ENCODE assay signal across 1 cellular context in genomic region chr7:148972360-148972759, GRCh38.
TF ChIP-seq lines count a peak whose summit lies in the region.

No MANE protein-coding gene starts in this region.

TF ChIP-seq in H1, 55 proteins besides CTCF, POLR2A, EP300 and RAD21 (continued from another document):
- TF ChIP-seq, protein P1, sequence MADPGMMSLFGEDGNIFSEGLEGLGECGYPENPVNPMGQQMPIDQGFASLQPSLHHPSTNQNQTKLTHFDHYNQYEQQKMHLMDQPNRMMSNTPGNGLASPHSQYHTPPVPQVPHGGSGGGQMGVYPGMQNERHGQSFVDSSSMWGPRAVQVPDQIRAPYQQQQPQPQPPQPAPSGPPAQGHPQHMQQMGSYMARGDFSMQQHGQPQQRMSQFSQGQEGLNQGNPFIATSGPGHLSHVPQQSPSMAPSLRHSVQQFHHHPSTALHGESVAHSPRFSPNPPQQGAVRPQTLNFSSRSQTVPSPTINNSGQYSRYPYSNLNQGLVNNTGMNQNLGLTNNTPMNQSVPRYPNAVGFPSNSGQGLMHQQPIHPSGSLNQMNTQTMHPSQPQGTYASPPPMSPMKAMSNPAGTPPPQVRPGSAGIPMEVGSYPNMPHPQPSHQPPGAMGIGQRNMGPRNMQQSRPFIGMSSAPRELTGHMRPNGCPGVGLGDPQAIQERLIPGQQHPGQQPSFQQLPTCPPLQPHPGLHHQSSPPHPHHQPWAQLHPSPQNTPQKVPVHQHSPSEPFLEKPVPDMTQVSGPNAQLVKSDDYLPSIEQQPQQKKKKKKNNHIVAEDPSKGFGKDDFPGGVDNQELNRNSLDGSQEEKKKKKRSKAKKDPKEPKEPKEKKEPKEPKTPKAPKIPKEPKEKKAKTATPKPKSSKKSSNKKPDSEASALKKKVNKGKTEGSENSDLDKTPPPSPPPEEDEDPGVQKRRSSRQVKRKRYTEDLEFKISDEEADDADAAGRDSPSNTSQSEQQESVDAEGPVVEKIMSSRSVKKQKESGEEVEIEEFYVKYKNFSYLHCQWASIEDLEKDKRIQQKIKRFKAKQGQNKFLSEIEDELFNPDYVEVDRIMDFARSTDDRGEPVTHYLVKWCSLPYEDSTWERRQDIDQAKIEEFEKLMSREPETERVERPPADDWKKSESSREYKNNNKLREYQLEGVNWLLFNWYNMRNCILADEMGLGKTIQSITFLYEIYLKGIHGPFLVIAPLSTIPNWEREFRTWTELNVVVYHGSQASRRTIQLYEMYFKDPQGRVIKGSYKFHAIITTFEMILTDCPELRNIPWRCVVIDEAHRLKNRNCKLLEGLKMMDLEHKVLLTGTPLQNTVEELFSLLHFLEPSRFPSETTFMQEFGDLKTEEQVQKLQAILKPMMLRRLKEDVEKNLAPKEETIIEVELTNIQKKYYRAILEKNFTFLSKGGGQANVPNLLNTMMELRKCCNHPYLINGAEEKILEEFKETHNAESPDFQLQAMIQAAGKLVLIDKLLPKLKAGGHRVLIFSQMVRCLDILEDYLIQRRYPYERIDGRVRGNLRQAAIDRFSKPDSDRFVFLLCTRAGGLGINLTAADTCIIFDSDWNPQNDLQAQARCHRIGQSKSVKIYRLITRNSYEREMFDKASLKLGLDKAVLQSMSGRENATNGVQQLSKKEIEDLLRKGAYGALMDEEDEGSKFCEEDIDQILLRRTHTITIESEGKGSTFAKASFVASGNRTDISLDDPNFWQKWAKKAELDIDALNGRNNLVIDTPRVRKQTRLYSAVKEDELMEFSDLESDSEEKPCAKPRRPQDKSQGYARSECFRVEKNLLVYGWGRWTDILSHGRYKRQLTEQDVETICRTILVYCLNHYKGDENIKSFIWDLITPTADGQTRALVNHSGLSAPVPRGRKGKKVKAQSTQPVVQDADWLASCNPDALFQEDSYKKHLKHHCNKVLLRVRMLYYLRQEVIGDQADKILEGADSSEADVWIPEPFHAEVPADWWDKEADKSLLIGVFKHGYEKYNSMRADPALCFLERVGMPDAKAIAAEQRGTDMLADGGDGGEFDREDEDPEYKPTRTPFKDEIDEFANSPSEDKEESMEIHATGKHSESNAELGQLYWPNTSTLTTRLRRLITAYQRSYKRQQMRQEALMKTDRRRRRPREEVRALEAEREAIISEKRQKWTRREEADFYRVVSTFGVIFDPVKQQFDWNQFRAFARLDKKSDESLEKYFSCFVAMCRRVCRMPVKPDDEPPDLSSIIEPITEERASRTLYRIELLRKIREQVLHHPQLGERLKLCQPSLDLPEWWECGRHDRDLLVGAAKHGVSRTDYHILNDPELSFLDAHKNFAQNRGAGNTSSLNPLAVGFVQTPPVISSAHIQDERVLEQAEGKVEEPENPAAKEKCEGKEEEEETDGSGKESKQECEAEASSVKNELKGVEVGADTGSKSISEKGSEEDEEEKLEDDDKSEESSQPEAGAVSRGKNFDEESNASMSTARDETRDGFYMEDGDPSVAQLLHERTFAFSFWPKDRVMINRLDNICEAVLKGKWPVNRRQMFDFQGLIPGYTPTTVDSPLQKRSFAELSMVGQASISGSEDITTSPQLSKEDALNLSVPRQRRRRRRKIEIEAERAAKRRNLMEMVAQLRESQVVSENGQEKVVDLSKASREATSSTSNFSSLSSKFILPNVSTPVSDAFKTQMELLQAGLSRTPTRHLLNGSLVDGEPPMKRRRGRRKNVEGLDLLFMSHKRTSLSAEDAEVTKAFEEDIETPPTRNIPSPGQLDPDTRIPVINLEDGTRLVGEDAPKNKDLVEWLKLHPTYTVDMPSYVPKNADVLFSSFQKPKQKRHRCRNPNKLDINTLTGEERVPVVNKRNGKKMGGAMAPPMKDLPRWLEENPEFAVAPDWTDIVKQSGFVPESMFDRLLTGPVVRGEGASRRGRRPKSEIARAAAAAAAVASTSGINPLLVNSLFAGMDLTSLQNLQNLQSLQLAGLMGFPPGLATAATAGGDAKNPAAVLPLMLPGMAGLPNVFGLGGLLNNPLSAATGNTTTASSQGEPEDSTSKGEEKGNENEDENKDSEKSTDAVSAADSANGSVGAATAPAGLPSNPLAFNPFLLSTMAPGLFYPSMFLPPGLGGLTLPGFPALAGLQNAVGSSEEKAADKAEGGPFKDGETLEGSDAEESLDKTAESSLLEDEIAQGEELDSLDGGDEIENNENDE (IDR thresholded peaks at IDR 0.05; ENCODE audit: insufficient replicate concordance, low read length), result no peak
- TF ChIP-seq NRF1 (IDR thresholded peaks at IDR 0.05; ENCODE audit: low read depth, low read length), result no peak
- no peak for TF ChIP-seq POU5F1 (IDR thresholded peaks at IDR 0.05; ENCODE audit: low read depth, low read length)
- TF ChIP-seq ZNF274 (IDR thresholded peaks at IDR 0.05; ENCODE audit: borderline replicate concordance, extremely low read depth, low read length), result no peak
